Comparison of ENCODE assay signal across 9 cellular contexts in the genomic region with DNA sequence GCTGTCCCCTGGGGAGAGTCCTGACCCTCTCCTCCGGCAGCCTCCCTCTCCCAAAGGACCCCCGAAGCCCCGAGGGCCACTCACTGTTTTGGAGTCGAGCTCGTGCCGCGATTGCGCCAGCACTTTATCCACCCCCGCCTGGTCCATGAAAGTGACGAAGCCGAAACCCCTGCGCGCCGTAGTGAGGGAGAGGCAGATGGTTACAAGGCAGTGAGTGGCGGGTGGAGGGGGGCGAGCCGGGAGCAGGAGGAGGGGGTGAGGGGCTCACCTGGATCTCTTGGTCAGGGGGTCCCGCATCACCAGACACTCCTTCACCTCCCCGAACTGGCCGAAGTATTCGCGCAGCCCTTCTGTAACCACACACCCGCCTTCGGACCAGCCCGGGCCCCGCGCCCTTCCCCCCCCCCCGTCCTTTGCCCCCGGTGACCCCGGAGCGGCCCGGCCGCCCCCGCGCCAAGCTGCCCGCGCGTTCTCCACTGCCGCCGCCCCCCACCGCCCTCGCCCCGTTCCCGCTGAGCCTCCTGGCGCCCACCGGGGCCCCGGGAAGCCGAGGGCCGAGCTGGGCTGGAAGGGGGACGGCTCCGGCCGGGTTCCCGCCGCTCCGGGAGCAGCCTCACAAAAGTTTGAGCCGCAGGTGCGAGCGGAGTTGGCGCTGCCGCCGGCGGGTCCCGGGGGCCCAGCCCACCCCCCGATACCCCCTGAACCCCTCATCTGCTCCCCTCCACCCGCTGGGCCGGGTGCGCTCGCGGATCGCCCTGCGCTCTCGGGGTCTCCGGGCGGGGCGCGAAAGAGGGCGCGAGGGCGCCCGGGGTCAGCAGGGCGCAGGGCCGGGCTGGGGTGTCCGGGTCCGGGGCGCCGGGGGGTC. TPM values are rescaled to one million over a fixed set of nuclear protein-coding genes. Genes with fewer than 3 reads are reported as not detected.
DNase-seq lines count a peak whose midpoint lies in the region; ATAC-seq and TF ChIP-seq lines count a peak whose summit lies in the region.
"Had no signal": no experiment of that assay in that cellular context is flagged by ENCODE, and none has a peak within 500 bp of the region (broad histone marks: within the 10 kb centered on the region; RNA-seq: fewer than 3 reads in every experiment).

No MANE protein-coding gene starts in this region.

- H3K4me3 Mint-ChIP-seq in brain, result peak overlapping the region; percentile 91 to 93 (median 93)

- H3K4me1 ChIP-seq in mucosa of rectum (ENCODE audit: control insufficient read depth in 2 of 2, insufficient read depth in 2 of 2, low read length in 2 of 2), result peaks cover 33 to 38% of the 10 kb centered on the region in 2 donors
- peaks cover 5 to 19% of the 10 kb centered on the region in 2 donors for H3K4me1 ChIP-seq in thoracic aorta (ENCODE audit: control insufficient read depth in 1 of 2, low read depth in 2 of 2)

- no peak for TF ChIP-seq CTCF in brain (conservative IDR thresholded peaks at IDR 0.05)
- TF ChIP-seq CTCF in thoracic aorta (IDR thresholded peaks at IDR 0.05), result no peak

- peaks cover 74% of the 10 kb centered on the region for H3K4me1 Mint-ChIP-seq in brain

- H3K27me3 ChIP-seq in mucosa of rectum (ENCODE audit: control insufficient read depth in 2 of 2, insufficient read depth in 2 of 2, low read length in 2 of 2) (peaks cover 24 to 25% of the 10 kb centered on the region in 2 donors), thoracic aorta (replicated peaks; ENCODE audit: insufficient read depth) (no peaks in the 10 kb centered on the region)

- DNase-seq in NCI-H524 (lab: John Stamatoyannopoulos, UW) (peak; percentile 21 to 60), NCI-H524 treated with DMSO at 0.1 percent for 48 hours (lab: John Stamatoyannopoulos, UW) (no peak), thoracic aorta (ENCODE audit: low spot score) (no peak), SW480 (ENCODE audit: low spot score) (no peak)
- no peak for DNase-seq in central memory CD4-positive, alpha-beta T cell

- no peak for TF ChIP-seq POLR2A in GM18505 (IDR thresholded peaks at IDR 0.05; ENCODE audit: borderline replicate concordance, extremely low read depth, insufficient read depth, insufficient read length)

- H3K9me3 ChIP-seq in mucosa of rectum (ENCODE audit: control insufficient read depth in 2 of 2, low read length in 2 of 2), result no peaks in the 10 kb centered on the region
- no peaks in the 10 kb centered on the region for H3K9me3 ChIP-seq in thoracic aorta

- H3K4me3 ChIP-seq in mucosa of rectum (ENCODE audit: low read length in 2 of 2) (peak overlapping the region; percentile 23 to 44), thoracic aorta (peak overlapping the region; percentile 63)

- peaks cover 9% of the 10 kb centered on the region for H3K36me3 Mint-ChIP-seq in brain

- H3K27ac ChIP-seq in mucosa of rectum (ENCODE audit: low read depth in 2 of 2, low read length in 2 of 2) (no peak overlapping the region), thoracic aorta (no peak overlapping the region)

- no peak for ATAC-seq in thoracic aorta (ENCODE audit: insufficient number of reproducible peaks, low FRiP score, low read depth)
- ATAC-seq in GM18505 (IDR thresholded peaks at IDR 0.05; ENCODE audit: unreplicated experiment), result no peak

- H3K9me3 Mint-ChIP-seq in brain, result peaks cover 0 to 3% (median 0%) of the 10 kb centered on the region in 5 experiments

- H3K36me3 ChIP-seq in mucosa of rectum (ENCODE audit: control insufficient read depth in 2 of 2, insufficient read depth in 2 of 2, low read length in 2 of 2) (no peaks in the 10 kb centered on the region), thoracic aorta (no peaks in the 10 kb centered on the region)

- peak overlapping the region in 1 of 2 donors; percentile 43 for H3K9ac ChIP-seq in mucosa of rectum (ENCODE audit: low read depth in 1 of 2, low read length in 2 of 2)

- H3K27ac Mint-ChIP-seq in brain, result peak overlapping the region; percentile 96 to 100 (median 99)

- peaks cover 20% of the 10 kb centered on the region for H3K27me3 Mint-ChIP-seq in brain

RNA-seq across cellular contexts. Expression of gene MSI1, which starts 0.8 kb away (rescaled TPM):
- polyA plus RNA-seq in brain (ENCODE audit: insufficient read depth, low read depth, low replicate concordance), result 69.7 TPM
- total RNA-seq in thoracic aorta, result under 1 TPM in 1 of 2 donors, not detected in 1; 0.27 TPM

RNA-seq across cellular contexts. Expression of gene PLA2G1B, which starts 40.6 kb away (rescaled TPM):
- polyA plus RNA-seq in brain (ENCODE audit: insufficient read depth, low read depth, low replicate concordance), result not detected
- not detected for total RNA-seq in thoracic aorta
- total RNA-seq: NCI-H460 had no signal

Comparison
In these comparisons a context has a peak if more than half of its experiments do, and no peak if none do; other contexts are left out.
1. DNase-seq: peak in NCI-H524 (2 of 2); none in NCI-H524 treated with DMSO at 0.1 percent for 48 hours (single experiment), thoracic aorta (single experiment), SW480 (single experiment) and central memory CD4-positive, alpha-beta T cell (single experiment).